In genomic region chr9:133522073-133522910, GRCh38 we compare ENCODE assay signal across 26 cellular contexts. TPM values are rescaled to one million over a fixed set of nuclear protein-coding genes. Genes with fewer than 3 reads are reported as not detected.
DNase-seq lines count a peak whose midpoint lies in the region; ATAC-seq and TF ChIP-seq lines count a peak whose summit lies in the region.
"Had no signal": no experiment of that assay in that cellular context is flagged by ENCODE, and none has a peak within 500 bp of the region (broad histone marks: within the 10 kb centered on the region; RNA-seq: fewer than 3 reads in every experiment).

No MANE protein-coding gene starts in this region.

- WGBS in body of pancreas, 2 donors: 71 to 82% methylated on average over 11 to 14 of the region's 14 CpGs

- H3K79me2 ChIP-seq in Loucy (ENCODE audit: insufficient read depth, low read length): no peaks in the 10 kb centered on the region

- H3K36me3 ChIP-seq in Loucy (ENCODE audit: insufficient read depth, low read length): no peaks in the 10 kb centered on the region
- no peaks in the 10 kb centered on the region for H3K36me3 ChIP-seq in body of pancreas (replicated peaks in 1 of 2; ENCODE audit: insufficient read depth in 1 of 2, low read depth in 2 of 2)
- no peaks in the 10 kb centered on the region for H3K36me3 ChIP-seq in HAP-1 (replicated peaks)
- H3K36me3 ChIP-seq: gastroesophageal sphincter, stomach, upper lobe of right lung had no signal

- H3K4me1 Mint-ChIP-seq in mesothelial cell of epicardium: peaks cover 42% of the 10 kb centered on the region
- H3K4me1 Mint-ChIP-seq: memory B cell had no signal

- H3K4me3 ChIP-seq in Loucy (ENCODE audit: low read length, poor library complexity, severe bottlenecking) (peak overlapping the region; percentile 13), body of pancreas (no peak overlapping the region), HAP-1 (no peak overlapping the region)
- H3K4me3 ChIP-seq: gastroesophageal sphincter, stomach, upper lobe of right lung had no signal

- H3K27ac Mint-ChIP-seq in mesothelial cell of epicardium: no peak overlapping the region
- H3K27ac Mint-ChIP-seq: memory B cell; natural killer cell treated with Interleukin-12 subunit alpha and Interleukin-12 subunit beta and Interleukin-15 and Interleukin-18, amount 100 ng/mL, for 72 hours had no signal

- H3K4me2 ChIP-seq in Loucy (ENCODE audit: low read depth, low read length, poor library complexity, severe bottlenecking): peak overlapping the region; percentile 61

- H3K9ac ChIP-seq in Loucy (ENCODE audit: low read depth, low read length, poor library complexity, severe bottlenecking): peak overlapping the region; percentile 61

- DNase-seq in COR-L47 (lab: John Stamatoyannopoulos, UW) (peak; percentile 12), body of pancreas (no peak), myocyte (ENCODE audit: low read depth) (peak; percentile 96), occipital lobe (lab: John Stamatoyannopoulos, UW) (no peak), CD1c-positive myeloid dendritic cell (ENCODE audit: extremely low spot score) (no peak), mesothelial cell of epicardium (ENCODE audit: low spot score in 2 of 2, unreplicated experiment in 2 of 2) (no peak), HAP-1 (ENCODE audit: low spot score in 2 of 2) (no peak)
- DNase-seq: activated CD4-positive, alpha-beta T cell treated with anti-CD3 and anti-CD28 coated beads, Interleukin-2, amount 50 U/mL, for 4 hours; activated effector memory CD4-positive, alpha-beta T cell treated with anti-CD3 and anti-CD28 coated beads, Interleukin-2, amount 50 U/mL, for 16 hours; H9; islet precursor cell; NCI-H1092 treated with DMSO at 0.1 percent for 48 hours; NCI-H2029; stomach; T-helper 1 cell; upper lobe of right lung had no signal

- H3K4me1 ChIP-seq in Loucy (ENCODE audit: insufficient read depth, low read length, poor library complexity, severe bottlenecking): peaks cover 45% of the 10 kb centered on the region
- peaks cover 36% of the 10 kb centered on the region for H3K4me1 ChIP-seq in body of pancreas
- H3K4me1 ChIP-seq in HAP-1: no peaks in the 10 kb centered on the region

- H3F3A ChIP-seq in Loucy (ENCODE audit: low read depth): no peaks in the 10 kb centered on the region

- no peaks in the 10 kb centered on the region for H3K9me3 Mint-ChIP-seq in mesothelial cell of epicardium
- H3K9me3 Mint-ChIP-seq: H9; memory B cell; natural killer cell treated with Interleukin-12 subunit alpha and Interleukin-12 subunit beta and Interleukin-15 and Interleukin-18, amount 100 ng/mL, for 72 hours had no signal

- TF ChIP-seq CTCF in Loucy (conservative IDR thresholded peaks at IDR 0.05; ENCODE audit: low read length): no peak
- no peak for TF ChIP-seq CTCF in body of pancreas (IDR thresholded peaks at IDR 0.05)
- TF ChIP-seq CTCF in mesothelial cell of epicardium (IDR thresholded peaks at IDR 0.05; ENCODE audit: unreplicated experiment): no peak

- no peaks in the 10 kb centered on the region for H3K9me2 ChIP-seq in Loucy (replicated peaks; ENCODE audit: low read depth, low read length)

- no peaks in the 10 kb centered on the region for H3K27me3 Mint-ChIP-seq in mesothelial cell of epicardium (ENCODE audit: low read depth)

- H3K27ac ChIP-seq in body of pancreas: peak overlapping the region in 3 of 4 donors; percentile 62 to 69 (median 62)
- H3K27ac ChIP-seq: gastroesophageal sphincter, stomach, upper lobe of right lung had no signal

- ATAC-seq in body of pancreas: no peak
- ATAC-seq: esophagus mucosa, gastroesophageal sphincter, upper lobe of right lung had no signal

- no peak overlapping the region for H3K4me3 Mint-ChIP-seq in mesothelial cell of epicardium
- H3K4me3 Mint-ChIP-seq: H9; memory B cell; natural killer cell treated with Interleukin-12 subunit alpha and Interleukin-12 subunit beta and Interleukin-15 and Interleukin-18, amount 100 ng/mL, for 72 hours had no signal

- no peaks in the 10 kb centered on the region for H3K9me3 ChIP-seq in Loucy (ENCODE audit: insufficient read depth, low read depth, low read length)
- H3K9me3 ChIP-seq in body of pancreas: no peaks in the 10 kb centered on the region
- H3K9me3 ChIP-seq in HAP-1: no peaks in the 10 kb centered on the region
- H3K9me3 ChIP-seq: gastroesophageal sphincter, stomach, upper lobe of right lung had no signal

- no peaks in the 10 kb centered on the region for H3K27me3 ChIP-seq in Loucy (ENCODE audit: insufficient read depth, low read length, poor library complexity, severe bottlenecking)
- no peaks in the 10 kb centered on the region for H3K27me3 ChIP-seq in body of pancreas
- H3K27me3 ChIP-seq in HAP-1 (ENCODE audit: low read depth): no peaks in the 10 kb centered on the region

- intact Hi-C loops in body of pancreas (cut with DNase I): no loop called here

- no peak for TF ChIP-seq POLR2A in body of pancreas (IDR thresholded peaks at IDR 0.05)

- in situ Hi-C loops in HAP-1 (cut with MboI; ENCODE audit: low sequenced_read_pairs): no loop called here

- no peaks in the 10 kb centered on the region for H3K36me3 Mint-ChIP-seq in mesothelial cell of epicardium
- H3K36me3 Mint-ChIP-seq: memory B cell; natural killer cell treated with Interleukin-12 subunit alpha and Interleukin-12 subunit beta and Interleukin-15 and Interleukin-18, amount 100 ng/mL, for 72 hours had no signal

- H4K20me1 ChIP-seq in Loucy (ENCODE audit: insufficient read depth, low read length, poor library complexity, severe bottlenecking): no peaks in the 10 kb centered on the region

- no peak overlapping the region for H2AFZ ChIP-seq in Loucy (ENCODE audit: low read length)

RNA-seq across cellular contexts. Expression of gene MYMK, which starts 2.5 kb away (rescaled TPM):
- total RNA-seq in body of pancreas (not detected), myocyte (441 and 664 TPM in 2 replicates), occipital lobe (not detected), mesothelial cell of epicardium (not detected in 3 replicates)
- polyA plus RNA-seq in myocyte (2012): 438 TPM
- total RNA-seq: bronchial epithelial cell; Daoy; esophagus mucosa; gastroesophageal sphincter; H9; natural killer cell treated with Interleukin-12 subunit alpha and Interleukin-12 subunit beta and Interleukin-15 and Interleukin-18, amount 100 ng/mL, for 72 hours; NCI-H460; progenitor cell of endocrine pancreas; stomach; upper lobe of right lung had no signal
- polyA plus RNA-seq: stomach had no signal

RNA-seq across cellular contexts. Expression of gene ADAMTSL2, which starts 12.2 kb away (rescaled TPM):
- total RNA-seq in body of pancreas: 10 to 100 TPM in 1 of 2 donors, 1 to 10 TPM in 1; 4.2 to 21.8 TPM
- 4.7 and 8.1 TPM in 2 replicates for total RNA-seq in myocyte
- 8.8 TPM for polyA plus RNA-seq in myocyte (2012)
- 3.3 TPM for total RNA-seq in occipital lobe
- total RNA-seq in mesothelial cell of epicardium: 6.2 to 7.0 TPM (median 6.5 TPM) in 3 replicates
- total RNA-seq: bronchial epithelial cell; Daoy; LHCN-M2; natural killer cell treated with Interleukin-12 subunit alpha and Interleukin-12 subunit beta and Interleukin-15 and Interleukin-18, amount 100 ng/mL, for 72 hours; NCI-H460 had no signal

RNA-seq across cellular contexts. Expression of gene SLC2A6, which starts 43.4 kb away (rescaled TPM):
- 1 to 10 TPM; 2.6 to 3.0 TPM for total RNA-seq in body of pancreas
- total RNA-seq in myocyte: 16.0 and 16.9 TPM in 2 replicates
- 11.5 TPM for polyA plus RNA-seq in myocyte (2012)
- total RNA-seq in occipital lobe: 17.2 TPM
- 8.2 to 9.0 TPM (median 8.2 TPM) in 3 replicates for total RNA-seq in mesothelial cell of epicardium

Comparison
In these comparisons a context has a peak if more than half of its experiments do, and no peak if none do; other contexts are left out.
1. DNase-seq: peak in COR-L47 (single experiment) and myocyte (single experiment); none in body of pancreas (0 of 4), occipital lobe (single experiment), CD1c-positive myeloid dendritic cell (single experiment), mesothelial cell of epicardium (0 of 2) and HAP-1 (0 of 2).
2. RNA of gene MYMK, which starts 2.5 kb away (total RNA-seq): 441 to 664 TPM in myocyte; not detected in mesothelial cell of epicardium, not detected in body of pancreas and not detected in occipital lobe (single experiment); every median in the first group is over 100 times any median in the second.